In genomic region chr16:23556881-23557778, GRCh38 we compare ENCODE assay signal across 8 cellular contexts. TPM values are rescaled to one million over a fixed set of nuclear protein-coding genes. Genes with fewer than 3 reads are reported as not detected.
A peak's percentile ranks its signal among the peaks of the same experiment; 100 is the strongest.
DNase-seq lines count a peak whose midpoint lies in the region; ATAC-seq and TF ChIP-seq lines count a peak whose summit lies in the region.

Gene EARS2, minus strand, starts transcription at chr16:23557350. Its CDS starts 7 bp downstream, at chr16:23557343.
Gene UBFD1, plus strand, starts transcription at chr16:23557727. Its CDS starts 16 bp downstream, at chr16:23557743.

- DNase-seq in GM12865 (ENCODE audit: low read depth) (peak; percentile 99), NCI-H1105 (lab: John Stamatoyannopoulos, UW) (peak; percentile 98), SKM-1 treated with dmso at 0.1 percent for 144 hours (lab: John Stamatoyannopoulos, UW; ENCODE audit: unreplicated experiment) (peak; percentile 97), head of caudate nucleus (peak; percentile 92 to 98 (median 96)), ovary (peak; percentile 97 to 98 (median 98)), thyroid gland (peak; percentile 99)

- H3K36me3 Mint-ChIP-seq in activated naive CD8-positive, alpha-beta T cell: no peaks in the 10 kb centered on the region

- intact Hi-C loops in head of caudate nucleus (cut with DNase I): loop anchor here (5.0 to 10.0 kb wide), 2 partner anchors 52 to 95 kb away; no protein-coding TSS in a partner anchor
- intact Hi-C loops in ovary (cut with DNase I): loop anchor here in 2 of 4 donors (5.0 to 10.0 kb wide), 3 partner anchors 45 to 92 kb away; partner anchors contain the start of gene GGA2 (in 1 of the 2)
- intact Hi-C loops in thyroid gland (cut with DNase I): loop anchor here (5.0 kb wide), 1 partner anchor 35 kb away; no protein-coding TSS in a partner anchor

- peak within 1 kb of the TSS; percentile 85 to 88 for H3K27ac ChIP-seq in ovary
- H3K27ac ChIP-seq in thyroid gland: peak within 1 kb of the TSS; percentile 14 to 89 (median 74)

- WGBS in ovary, 3 donors: 1 to 2% (median 1%) methylated on average over 59 to 65 of the region's 65 CpGs
- WGBS in thyroid gland, 2 donors: 2 to 7% methylated on average over 16 to 37 of the region's 65 CpGs

- peaks cover 40% of the 10 kb centered on the region for H3K4me1 Mint-ChIP-seq in activated naive CD8-positive, alpha-beta T cell (ENCODE audit: low read depth)

- H3K9me3 ChIP-seq in ovary: no peaks in the 10 kb centered on the region
- H3K9me3 ChIP-seq in thyroid gland: no peaks in the 10 kb centered on the region

- peak; percentile 60 for TF ChIP-seq EP300 in ovary (IDR thresholded peaks at IDR 0.05)

- H3K27ac Mint-ChIP-seq in activated naive CD8-positive, alpha-beta T cell: peak within 1 kb of the TSS; percentile 96

- H3K4me3 Mint-ChIP-seq in activated naive CD8-positive, alpha-beta T cell: peak within 1 kb of the TSS; percentile 94

- H3K36me3 ChIP-seq in ovary: no peaks in the 10 kb centered on the region
- H3K36me3 ChIP-seq in thyroid gland: peaks cover 17 to 25% of the 10 kb centered on the region in 2 donors

- H3K27me3 ChIP-seq in ovary: no peaks in the 10 kb centered on the region
- no peaks in the 10 kb centered on the region for H3K27me3 ChIP-seq in thyroid gland

- H3K9me3 Mint-ChIP-seq in activated naive CD8-positive, alpha-beta T cell (ENCODE audit: low read depth): no peaks in the 10 kb centered on the region

- peak; percentile 33 for TF ChIP-seq POLR2A in ovary (IDR thresholded peaks at IDR 0.05)
- peak in 1 of 2 donors; percentile 61 for TF ChIP-seq POLR2A in thyroid gland (IDR thresholded peaks at IDR 0.05)

- peak; percentile 87 for TF ChIP-seq CTCF in GM12865 (IDR thresholded peaks at IDR 0.05; ENCODE audit: insufficient read depth, low read depth, low read length, missing control alignments)
- peak; percentile 93 to 97 (median 95) for TF ChIP-seq CTCF in ovary (IDR thresholded peaks at IDR 0.05)
- peak; percentile 73 to 98 (median 88) for TF ChIP-seq CTCF in thyroid gland (IDR thresholded peaks at IDR 0.05)

- H3K27me3 Mint-ChIP-seq in activated naive CD8-positive, alpha-beta T cell: no peaks in the 10 kb centered on the region

- no peaks in the 10 kb centered on the region for H3K4me1 ChIP-seq in ovary (ENCODE audit: insufficient read depth)
- H3K4me1 ChIP-seq in thyroid gland: peaks cover 15 to 17% of the 10 kb centered on the region in 2 donors

- H3K4me3 ChIP-seq in GM12865 (ENCODE audit: low read depth, low read length) (peak within 1 kb of the TSS; percentile 97), ovary (peak within 1 kb of the TSS; percentile 95), thyroid gland (replicated peaks in 1 of 3) (peak within 1 kb of the TSS; percentile 54 to 96 (median 94))

- ATAC-seq in HG02642 (IDR thresholded peaks at IDR 0.05; ENCODE audit: poor library complexity, unreplicated experiment): peak; percentile 92

RNA-seq across cellular contexts. Expression of gene EARS2, which starts in this region (rescaled TPM):
- total RNA-seq in ovary: 10 to 100 TPM; 11.1 to 29.0 (median 18.5) TPM
- 10 to 100 TPM in 1 of 2 donors, 1 to 10 TPM in 1; 9.5 to 26.7 TPM for polyA plus RNA-seq in ovary
- total RNA-seq in thyroid gland: 10 to 100 TPM; 30.9 to 54.4 (median 50.7) TPM

RNA-seq across cellular contexts. Expression of gene UBFD1, which starts in this region (rescaled TPM):
- total RNA-seq in ovary (10 to 100 TPM; 45.2 to 67.4 (median 54.0) TPM), thyroid gland (100 to 1,000 TPM in 3 of 4 donors, 10 to 100 TPM in 1; 75.0 to 147 (median 127) TPM)
- polyA plus RNA-seq in ovary: 10 to 100 TPM; 13.8 to 55.1 TPM

Comparison
In these comparisons a context has a peak if more than half of its experiments do, and no peak if none do; other contexts are left out.
1. Peak in every context shown above with its lines: DNase-seq, ATAC-seq, H3K4me3 ChIP-seq and H3K27ac ChIP-seq.